Comparison of ENCODE assay signal across 1 cellular context in the genomic region with DNA sequence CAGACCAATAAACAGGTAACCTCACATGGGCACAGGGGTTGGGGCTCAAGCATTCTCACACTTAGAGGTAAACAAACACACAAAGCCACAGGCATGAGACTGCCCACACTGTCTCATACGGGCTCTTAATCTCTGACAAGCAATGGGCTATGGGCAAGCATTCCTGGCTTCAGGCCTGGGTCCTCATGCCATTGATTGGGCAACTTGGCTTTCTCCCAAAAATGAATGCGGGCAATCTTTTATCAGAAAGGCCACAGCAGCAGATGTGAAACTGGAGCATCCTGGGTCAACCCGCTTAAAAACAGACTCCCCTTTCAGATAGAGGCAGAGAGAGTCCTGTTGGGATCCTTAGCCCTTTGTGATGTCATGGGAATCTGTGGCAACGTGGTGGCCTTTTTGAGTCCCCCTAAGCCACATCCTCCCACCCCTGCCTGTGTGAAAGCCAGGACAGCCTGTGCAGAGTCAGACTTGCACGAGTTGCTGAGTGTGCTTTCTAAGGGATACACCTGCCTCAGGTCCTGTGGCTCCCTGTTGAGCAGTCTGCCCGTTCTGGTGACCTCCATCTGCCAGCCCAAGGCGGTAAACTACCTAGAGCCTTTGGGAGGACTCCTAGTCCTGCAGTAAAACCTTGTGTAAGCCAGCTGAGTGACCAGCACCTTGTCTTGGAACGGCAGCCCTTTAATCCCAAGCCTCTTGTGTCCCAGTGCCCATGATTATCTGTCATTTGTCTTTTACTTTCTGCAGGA.
TF ChIP-seq lines count a peak whose summit lies in the region.

No MANE protein-coding gene starts in this region.

TF ChIP-seq in GM23338, 12 proteins besides CTCF, POLR2A, EP300 and RAD21 (continued from another document):
- TF ChIP-seq ZNF331 (CRISPR knock-in tag; IDR thresholded peaks at IDR 0.05; ENCODE audit: low read depth): no peak
- TF ChIP-seq, protein P1, sequence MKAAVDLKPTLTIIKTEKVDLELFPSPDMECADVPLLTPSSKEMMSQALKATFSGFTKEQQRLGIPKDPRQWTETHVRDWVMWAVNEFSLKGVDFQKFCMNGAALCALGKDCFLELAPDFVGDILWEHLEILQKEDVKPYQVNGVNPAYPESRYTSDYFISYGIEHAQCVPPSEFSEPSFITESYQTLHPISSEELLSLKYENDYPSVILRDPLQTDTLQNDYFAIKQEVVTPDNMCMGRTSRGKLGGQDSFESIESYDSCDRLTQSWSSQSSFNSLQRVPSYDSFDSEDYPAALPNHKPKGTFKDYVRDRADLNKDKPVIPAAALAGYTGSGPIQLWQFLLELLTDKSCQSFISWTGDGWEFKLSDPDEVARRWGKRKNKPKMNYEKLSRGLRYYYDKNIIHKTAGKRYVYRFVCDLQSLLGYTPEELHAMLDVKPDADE (IDR thresholded peaks at IDR 0.05): no peak
- TF ChIP-seq EZH2 (IDR thresholded peaks at IDR 0.05; ENCODE audit: low read depth, unreplicated experiment): no peak
- no peak for TF ChIP-seq POLR2AphosphoS5 (IDR thresholded peaks at IDR 0.05; ENCODE audit: low read depth)
- no peak for TF ChIP-seq JUNB (IDR thresholded peaks at IDR 0.05; ENCODE audit: unreplicated experiment)
- TF ChIP-seq, protein P2, sequence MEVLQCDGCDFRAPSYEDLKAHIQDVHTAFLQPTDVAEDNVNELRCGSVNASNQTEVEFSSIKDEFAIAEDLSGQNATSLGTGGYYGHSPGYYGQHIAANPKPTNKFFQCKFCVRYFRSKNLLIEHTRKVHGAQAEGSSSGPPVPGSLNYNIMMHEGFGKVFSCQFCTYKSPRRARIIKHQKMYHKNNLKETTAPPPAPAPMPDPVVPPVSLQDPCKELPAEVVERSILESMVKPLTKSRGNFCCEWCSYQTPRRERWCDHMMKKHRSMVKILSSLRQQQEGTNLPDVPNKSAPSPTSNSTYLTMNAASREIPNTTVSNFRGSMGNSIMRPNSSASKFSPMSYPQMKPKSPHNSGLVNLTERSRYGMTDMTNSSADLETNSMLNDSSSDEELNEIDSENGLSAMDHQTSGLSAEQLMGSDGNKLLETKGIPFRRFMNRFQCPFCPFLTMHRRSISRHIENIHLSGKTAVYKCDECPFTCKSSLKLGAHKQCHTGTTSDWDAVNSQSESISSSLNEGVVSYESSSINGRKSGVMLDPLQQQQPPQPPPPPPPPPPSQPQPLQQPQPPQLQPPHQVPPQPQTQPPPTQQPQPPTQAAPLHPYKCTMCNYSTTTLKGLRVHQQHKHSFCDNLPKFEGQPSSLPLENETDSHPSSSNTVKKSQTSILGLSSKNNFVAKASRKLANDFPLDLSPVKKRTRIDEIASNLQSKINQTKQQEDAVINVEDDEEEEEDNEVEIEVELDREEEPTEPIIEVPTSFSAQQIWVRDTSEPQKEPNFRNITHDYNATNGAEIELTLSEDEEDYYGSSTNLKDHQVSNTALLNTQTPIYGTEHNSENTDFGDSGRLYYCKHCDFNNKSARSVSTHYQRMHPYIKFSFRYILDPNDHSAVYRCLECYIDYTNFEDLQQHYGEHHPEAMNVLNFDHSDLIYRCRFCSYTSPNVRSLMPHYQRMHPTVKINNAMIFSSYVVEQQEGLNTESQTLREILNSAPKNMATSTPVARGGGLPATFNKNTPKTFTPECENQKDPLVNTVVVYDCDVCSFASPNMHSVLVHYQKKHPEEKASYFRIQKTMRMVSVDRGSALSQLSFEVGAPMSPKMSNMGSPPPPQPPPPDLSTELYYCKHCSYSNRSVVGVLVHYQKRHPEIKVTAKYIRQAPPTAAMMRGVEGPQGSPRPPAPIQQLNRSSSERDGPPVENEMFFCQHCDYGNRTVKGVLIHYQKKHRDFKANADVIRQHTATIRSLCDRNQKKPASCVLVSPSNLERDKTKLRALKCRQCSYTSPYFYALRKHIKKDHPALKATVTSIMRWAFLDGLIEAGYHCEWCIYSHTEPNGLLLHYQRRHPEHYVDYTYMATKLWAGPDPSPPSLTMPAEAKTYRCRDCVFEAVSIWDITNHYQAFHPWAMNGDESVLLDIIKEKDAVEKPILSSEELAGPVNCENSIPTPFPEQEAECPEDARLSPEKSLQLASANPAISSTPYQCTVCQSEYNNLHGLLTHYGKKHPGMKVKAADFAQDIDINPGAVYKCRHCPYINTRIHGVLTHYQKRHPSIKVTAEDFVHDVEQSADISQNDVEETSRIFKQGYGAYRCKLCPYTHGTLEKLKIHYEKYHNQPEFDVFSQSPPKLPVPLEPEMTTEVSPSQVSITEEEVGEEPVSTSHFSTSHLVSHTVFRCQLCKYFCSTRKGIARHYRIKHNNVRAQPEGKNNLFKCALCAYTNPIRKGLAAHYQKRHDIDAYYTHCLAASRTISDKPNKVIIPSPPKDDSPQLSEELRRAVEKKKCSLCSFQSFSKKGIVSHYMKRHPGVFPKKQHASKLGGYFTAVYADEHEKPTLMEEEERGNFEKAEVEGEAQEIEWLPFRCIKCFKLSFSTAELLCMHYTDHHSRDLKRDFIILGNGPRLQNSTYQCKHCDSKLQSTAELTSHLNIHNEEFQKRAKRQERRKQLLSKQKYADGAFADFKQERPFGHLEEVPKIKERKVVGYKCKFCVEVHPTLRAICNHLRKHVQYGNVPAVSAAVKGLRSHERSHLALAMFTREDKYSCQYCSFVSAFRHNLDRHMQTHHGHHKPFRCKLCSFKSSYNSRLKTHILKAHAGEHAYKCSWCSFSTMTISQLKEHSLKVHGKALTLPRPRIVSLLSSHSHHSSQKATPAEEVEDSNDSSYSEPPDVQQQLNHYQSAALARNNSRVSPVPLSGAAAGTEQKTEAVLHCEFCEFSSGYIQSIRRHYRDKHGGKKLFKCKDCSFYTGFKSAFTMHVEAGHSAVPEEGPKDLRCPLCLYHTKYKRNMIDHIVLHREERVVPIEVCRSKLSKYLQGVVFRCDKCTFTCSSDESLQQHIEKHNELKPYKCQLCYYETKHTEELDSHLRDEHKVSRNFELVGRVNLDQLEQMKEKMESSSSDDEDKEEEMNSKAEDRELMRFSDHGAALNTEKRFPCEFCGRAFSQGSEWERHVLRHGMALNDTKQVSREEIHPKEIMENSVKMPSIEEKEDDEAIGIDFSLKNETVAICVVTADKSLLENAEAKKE (CRISPR knock-in tag; IDR thresholded peaks at IDR 0.05): no peak
- TF ChIP-seq, protein P3, sequence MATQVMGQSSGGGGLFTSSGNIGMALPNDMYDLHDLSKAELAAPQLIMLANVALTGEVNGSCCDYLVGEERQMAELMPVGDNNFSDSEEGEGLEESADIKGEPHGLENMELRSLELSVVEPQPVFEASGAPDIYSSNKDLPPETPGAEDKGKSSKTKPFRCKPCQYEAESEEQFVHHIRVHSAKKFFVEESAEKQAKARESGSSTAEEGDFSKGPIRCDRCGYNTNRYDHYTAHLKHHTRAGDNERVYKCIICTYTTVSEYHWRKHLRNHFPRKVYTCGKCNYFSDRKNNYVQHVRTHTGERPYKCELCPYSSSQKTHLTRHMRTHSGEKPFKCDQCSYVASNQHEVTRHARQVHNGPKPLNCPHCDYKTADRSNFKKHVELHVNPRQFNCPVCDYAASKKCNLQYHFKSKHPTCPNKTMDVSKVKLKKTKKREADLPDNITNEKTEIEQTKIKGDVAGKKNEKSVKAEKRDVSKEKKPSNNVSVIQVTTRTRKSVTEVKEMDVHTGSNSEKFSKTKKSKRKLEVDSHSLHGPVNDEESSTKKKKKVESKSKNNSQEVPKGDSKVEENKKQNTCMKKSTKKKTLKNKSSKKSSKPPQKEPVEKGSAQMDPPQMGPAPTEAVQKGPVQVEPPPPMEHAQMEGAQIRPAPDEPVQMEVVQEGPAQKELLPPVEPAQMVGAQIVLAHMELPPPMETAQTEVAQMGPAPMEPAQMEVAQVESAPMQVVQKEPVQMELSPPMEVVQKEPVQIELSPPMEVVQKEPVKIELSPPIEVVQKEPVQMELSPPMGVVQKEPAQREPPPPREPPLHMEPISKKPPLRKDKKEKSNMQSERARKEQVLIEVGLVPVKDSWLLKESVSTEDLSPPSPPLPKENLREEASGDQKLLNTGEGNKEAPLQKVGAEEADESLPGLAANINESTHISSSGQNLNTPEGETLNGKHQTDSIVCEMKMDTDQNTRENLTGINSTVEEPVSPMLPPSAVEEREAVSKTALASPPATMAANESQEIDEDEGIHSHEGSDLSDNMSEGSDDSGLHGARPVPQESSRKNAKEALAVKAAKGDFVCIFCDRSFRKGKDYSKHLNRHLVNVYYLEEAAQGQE (IDR thresholded peaks at IDR 0.05; ENCODE audit: unreplicated experiment): no peak
